1 cellular context compared by ENCODE assay signal in the genomic region with DNA sequence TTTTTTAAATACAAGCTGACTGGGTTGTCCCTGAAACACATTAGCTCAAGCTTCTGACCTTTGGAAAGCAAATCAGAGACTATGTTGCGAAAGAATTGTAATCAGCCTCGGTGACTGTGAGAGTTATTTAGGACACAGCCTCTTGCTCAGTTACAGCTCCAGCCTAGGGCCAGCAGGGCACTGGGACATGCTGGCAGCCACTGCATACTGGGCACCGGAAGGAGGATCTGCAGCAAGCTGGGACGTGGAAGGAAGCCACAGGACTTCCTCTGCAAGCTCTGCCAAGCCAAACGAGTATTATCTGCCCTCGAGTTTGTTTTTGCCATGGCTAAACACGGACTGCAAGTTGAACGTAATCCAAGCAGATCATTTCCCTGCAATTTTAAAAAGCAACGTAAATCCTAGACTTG.
TF ChIP-seq lines count a peak whose summit lies in the region.

No MANE protein-coding gene starts in this region.

TF ChIP-seq in GM12878, 131 proteins besides CTCF, POLR2A, EP300 and RAD21:
- no peak for TF ChIP-seq IRF3 (IDR thresholded peaks at IDR 0.05)
- TF ChIP-seq POLR2AphosphoS2 (IDR thresholded peaks at IDR 0.05; ENCODE audit: low read depth, low read length) = no peak
- TF ChIP-seq HCFC1 (IDR thresholded peaks at IDR 0.05; ENCODE audit: low read length) = no peak
